ENCODE assay signal across 16 cellular contexts in the genomic region with DNA sequence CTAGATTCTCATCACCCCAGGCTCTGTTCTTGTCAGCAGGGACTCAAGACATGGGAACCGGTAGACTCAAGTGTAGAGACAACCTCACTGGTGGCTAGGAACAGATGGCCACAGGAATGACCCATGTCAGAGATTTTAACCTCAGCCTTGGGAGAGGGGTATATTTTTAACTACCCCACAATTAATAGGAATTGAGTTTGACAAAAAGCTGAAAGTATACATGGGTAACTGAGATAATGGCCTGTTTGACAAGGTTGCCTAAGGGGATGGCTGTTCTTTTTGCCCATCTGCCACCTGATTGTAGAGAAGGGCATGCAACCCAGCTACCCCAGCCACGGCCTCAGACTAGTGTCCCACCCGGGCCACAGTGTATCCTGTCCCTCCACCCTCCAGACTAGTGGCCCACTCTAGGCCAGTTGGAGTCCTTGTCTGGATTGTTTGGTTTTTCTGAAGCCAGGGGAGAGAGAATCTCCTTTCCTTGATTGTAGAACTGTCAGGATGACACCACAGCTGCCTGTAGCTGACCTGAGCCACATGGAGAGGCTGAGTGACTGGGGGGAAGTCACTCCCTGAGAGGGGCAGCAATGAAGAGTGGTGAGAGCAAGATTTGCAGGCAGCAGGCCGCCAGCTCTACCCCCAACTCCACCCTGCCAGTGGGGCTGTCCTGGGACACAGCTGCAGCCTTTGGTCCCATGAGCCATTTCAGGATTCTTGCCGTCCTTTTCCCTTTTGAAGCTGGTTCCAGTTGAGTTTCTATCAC. TPM values are rescaled to one million over a fixed set of nuclear protein-coding genes. Genes with fewer than 3 reads are reported as not detected.
"Had no signal": no experiment of that assay in that cellular context is flagged by ENCODE, and none has a peak within 500 bp of the region (broad histone marks: within the 10 kb centered on the region; RNA-seq: fewer than 3 reads in every experiment).

No MANE protein-coding gene starts in this region.

- H3K9me3 ChIP-seq: ascending aorta, colonic mucosa, esophagus muscularis mucosa, SJSA1 had no signal

- H3K27me3 ChIP-seq: ascending aorta, cardiac muscle cell, colonic mucosa, esophagus muscularis mucosa, hepatocyte, SJSA1 had no signal

- DNase-seq: activated CD4-positive, alpha-beta T cell treated with anti-CD3 and anti-CD28 coated beads, Interleukin-2, amount 10 ng/mL, durations not matched to agents 7 days and 5 days; activated gamma-delta T cell treated with Interleukin-2 at 50 U/mL for 16 hours; colonic mucosa; effector CD4-positive, alpha-beta T cell; left ventricle myocardium superior; nephron progenitor cell; occipital lobe; stimulated activated naive CD4-positive, alpha-beta T cell; SW 1271; trophoblast cell had no signal

- H3K27ac ChIP-seq: cardiac muscle cell, colonic mucosa, esophagus muscularis mucosa, hepatocyte, SJSA1 had no signal

- H3K36me3 ChIP-seq: ascending aorta, cardiac muscle cell, colonic mucosa, esophagus muscularis mucosa, SJSA1 had no signal

- H3K4me1 ChIP-seq: colonic mucosa had no signal

- H3K27me3 Mint-ChIP-seq: memory B cell had no signal

- H3K4me3 ChIP-seq: cardiac muscle cell, colonic mucosa, esophagus muscularis mucosa, hepatocyte, SJSA1 had no signal

- H3K4me2 ChIP-seq: hepatocyte had no signal

- ATAC-seq: left ventricle myocardium superior had no signal

- H2AFZ ChIP-seq: hepatocyte had no signal

- H3K27ac Mint-ChIP-seq: activated CD4-positive, alpha-beta T cell treated with anti-CD3 and anti-CD28 coated beads, Interleukin-2, amount 10 ng/mL, durations not matched to agents 7 days and 5 days; memory B cell; nephron progenitor cell had no signal

- H3K4me1 Mint-ChIP-seq: activated CD4-positive, alpha-beta T cell treated with anti-CD3 and anti-CD28 coated beads, Interleukin-2, amount 10 ng/mL, durations not matched to agents 7 days and 5 days had no signal

- H3K9me3 Mint-ChIP-seq: activated CD4-positive, alpha-beta T cell treated with anti-CD3 and anti-CD28 coated beads, Interleukin-2, amount 10 ng/mL, durations not matched to agents 7 days and 5 days; memory B cell; nephron progenitor cell had no signal

- H3K4me3 Mint-ChIP-seq: activated CD4-positive, alpha-beta T cell treated with anti-CD3 and anti-CD28 coated beads, Interleukin-2, amount 10 ng/mL, durations not matched to agents 7 days and 5 days; memory B cell; nephron progenitor cell had no signal

RNA-seq across cellular contexts. Expression of a gene that starts 14.6 kb away (rescaled TPM):
- total RNA-seq: activated CD4-positive, alpha-beta T cell treated with anti-CD3 and anti-CD28 coated beads, Interleukin-2, amount 10 ng/mL, durations not matched to agents 7 days and 5 days had no signal
